9 cellular contexts compared by ENCODE assay signal in the genomic region with DNA sequence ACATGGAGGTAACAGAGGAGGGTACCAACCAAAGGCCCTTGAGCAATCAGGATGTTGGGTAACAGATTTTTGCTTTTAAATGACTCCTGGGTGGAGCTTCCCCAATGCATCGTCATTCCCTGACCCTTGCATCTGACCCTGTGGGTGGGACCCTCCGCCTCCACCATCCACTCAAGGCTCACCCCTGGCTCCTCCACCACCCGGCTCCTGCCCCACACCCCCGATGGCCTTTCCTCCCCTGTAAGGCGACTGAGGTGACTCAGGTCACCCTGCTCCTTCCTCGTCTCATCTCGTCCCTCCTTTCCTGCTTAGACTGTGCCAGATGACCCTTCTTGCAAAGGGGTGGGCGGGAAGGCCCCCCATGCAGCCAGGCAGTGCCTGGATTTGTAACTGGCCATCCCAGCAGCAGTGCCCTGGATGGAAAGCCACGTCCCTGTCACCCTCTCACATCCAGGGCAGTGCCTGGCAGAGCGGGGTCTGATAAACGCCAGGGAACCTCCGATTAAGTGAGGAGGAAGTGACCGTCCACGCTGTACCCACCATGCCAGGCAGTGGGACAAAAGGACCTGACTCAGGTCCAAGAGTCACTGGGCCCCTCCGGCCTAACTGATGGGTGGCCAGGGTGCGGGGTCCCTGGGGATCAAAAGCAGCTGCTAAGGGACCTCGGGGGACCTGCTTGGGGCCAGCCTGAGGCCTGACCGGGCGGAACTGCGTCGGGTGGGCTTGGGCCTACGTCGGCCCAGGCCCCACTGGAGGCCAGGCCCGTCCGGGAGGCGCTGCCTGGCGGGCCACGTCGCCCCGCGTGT. TPM values are rescaled to one million over a fixed set of nuclear protein-coding genes. Genes with fewer than 3 reads are reported as not detected.
DNase-seq lines count a peak whose midpoint lies in the region; ATAC-seq, FAIRE-seq and TF ChIP-seq lines count a peak whose summit lies in the region.
"Had no signal": no experiment of that assay in that cellular context is flagged by ENCODE, and none has a peak within 500 bp of the region (broad histone marks: within the 10 kb centered on the region; RNA-seq: fewer than 3 reads in every experiment).

No MANE protein-coding gene starts in this region.

- H3K4me3 Mint-ChIP-seq in activated CD8-positive, alpha-beta T cell treated with anti-CD3 and anti-CD28 coated beads for 36 hours: peak overlapping the region; percentile 33

- FAIRE-seq in small intestine (lab: Jason Lieb, UNC): no peak

- H3K27ac ChIP-seq in heart right ventricle: peak overlapping the region; percentile 74 to 99 (median 94)
- H3K27ac ChIP-seq in small intestine (ENCODE audit: low read depth in 1 of 2, low read length in 1 of 2): peak overlapping the region; percentile 84 to 88
- H3K27ac ChIP-seq: SK-N-MC had no signal

- H3K4me1 ChIP-seq in heart right ventricle (peaks cover 14 to 47% (median 36%) of the 10 kb centered on the region in 9 donors), small intestine (ENCODE audit: control insufficient read depth in 2 of 2, insufficient read depth in 1 of 2, low read depth in 1 of 2, low read length in 1 of 2) (peaks cover 6 to 7% of the 10 kb centered on the region in 2 donors)

- no peaks in the 10 kb centered on the region for H3K9me3 Mint-ChIP-seq in activated CD8-positive, alpha-beta T cell treated with anti-CD3 and anti-CD28 coated beads for 36 hours

- H3K36me3 Mint-ChIP-seq in activated CD8-positive, alpha-beta T cell treated with anti-CD3 and anti-CD28 coated beads for 36 hours (ENCODE audit: low read depth): no peaks in the 10 kb centered on the region

- intact Hi-C loops in activated CD8-positive, alpha-beta T cell treated with anti-CD3 and anti-CD28 coated beads for 36 hours (cut with micrococcal nuclease): loop anchor here (5.0 kb wide), 1 partner anchor 40 kb away; a partner anchor contains a TSS
- intact Hi-C loops in heart right ventricle (cut with DNase I): loop anchor here in 7 of 10 donors (2.0 to 5.0 kb wide), 5 partner anchors 37 to 455 kb away; a partner anchor contains a TSS

- H3K4me3 ChIP-seq in heart right ventricle: peak overlapping the region in 5 of 10 donors; percentile 25 to 39 (median 36)
- peak overlapping the region in 1 of 2 donors; percentile 75 for H3K4me3 ChIP-seq in small intestine (ENCODE audit: low read depth in 1 of 2, low read length in 2 of 2)
- H3K4me3 ChIP-seq: SK-N-MC had no signal

- H3K27ac Mint-ChIP-seq in activated CD8-positive, alpha-beta T cell treated with anti-CD3 and anti-CD28 coated beads for 36 hours: peak overlapping the region; percentile 73

- ATAC-seq in HG03442 (IDR thresholded peaks at IDR 0.05; ENCODE audit: unreplicated experiment) (peak; percentile 2), heart right ventricle (peak in 7 of 8 donors; percentile 22 to 78 (median 63)), GM18909 (IDR thresholded peaks at IDR 0.05; ENCODE audit: poor library complexity, unreplicated experiment) (no peak), HG02973 (IDR thresholded peaks at IDR 0.05; ENCODE audit: unreplicated experiment) (no peak)
- ATAC-seq in activated CD8-positive, alpha-beta T cell treated with anti-CD3 and anti-CD28 coated beads for 36 hours: no peak

- H3K27me3 Mint-ChIP-seq in activated CD8-positive, alpha-beta T cell treated with anti-CD3 and anti-CD28 coated beads for 36 hours: no peaks in the 10 kb centered on the region

- no peaks in the 10 kb centered on the region for H3K27me3 ChIP-seq in heart right ventricle
- H3K27me3 ChIP-seq in small intestine (ENCODE audit: control insufficient read depth in 2 of 2, insufficient read depth in 2 of 2, low read length in 2 of 2): no peaks in the 10 kb centered on the region

- WGBS in heart right ventricle, 2 donors: 61 to 63% methylated on average over 31 of the region's 31 CpGs
- 60 to 69% (median 65%) methylated on average over 24 to 31 of the region's 31 CpGs for WGBS in small intestine, 3 donors

- peaks cover 15% of the 10 kb centered on the region for H3K4me1 Mint-ChIP-seq in activated CD8-positive, alpha-beta T cell treated with anti-CD3 and anti-CD28 coated beads for 36 hours (ENCODE audit: low read depth)

- TF ChIP-seq CTCF in activated CD8-positive, alpha-beta T cell treated with anti-CD3 and anti-CD28 coated beads for 36 hours (IDR thresholded peaks at IDR 0.05): no peak
- TF ChIP-seq CTCF in heart right ventricle (IDR thresholded peaks at IDR 0.05): no peak

- POLR2A ChIA-PET in activated CD8-positive, alpha-beta T cell treated with anti-CD3 and anti-CD28 coated beads for 36 hours (lab: Charles Lee): interaction anchor here (0.9 to 1.6 kb wide), 3 partner anchors 15 to 41 kb away, joined by 3 to 4 read pairs (median 3); a partner anchor contains a TSS

- no peak for DNase-seq in activated CD8-positive, alpha-beta T cell treated with anti-CD3 and anti-CD28 coated beads for 36 hours
- DNase-seq in heart right ventricle: peak; percentile 53 to 56
- no peak for DNase-seq in small intestine
- DNase-seq in NCI-H2171 treated with DMSO at 0.1 percent for 48 hours (lab: John Stamatoyannopoulos, UW): no peak
- no peak for DNase-seq in occipital lobe (lab: John Stamatoyannopoulos, UW)

- CTCF ChIA-PET in activated CD8-positive, alpha-beta T cell treated with anti-CD3 and anti-CD28 coated beads for 36 hours (lab: Charles Lee): interaction anchor here (1.8 kb wide), 1 partner anchor 41 kb away, joined by 4 read pairs; a partner anchor contains a TSS

- H3K9me3 ChIP-seq in heart right ventricle: no peaks in the 10 kb centered on the region
- no peaks in the 10 kb centered on the region for H3K9me3 ChIP-seq in small intestine (ENCODE audit: control insufficient read depth, low read depth)

- H3K36me3 ChIP-seq in heart right ventricle (peaks cover 0 to 24% (median 8%) of the 10 kb centered on the region in 9 donors), small intestine (ENCODE audit: control insufficient read depth in 2 of 2, insufficient read depth in 2 of 2, low read length in 2 of 2) (peaks cover 2 to 6% of the 10 kb centered on the region in 2 donors)

RNA-seq across cellular contexts. Expression of a gene that starts 0.6 kb away (rescaled TPM):
- total RNA-seq in activated CD8-positive, alpha-beta T cell treated with anti-CD3 and anti-CD28 coated beads for 36 hours: 10 to 100 TPM; 15.4 to 17.1 TPM
- total RNA-seq in heart right ventricle (10 to 100 TPM; 23.1 to 35.9 (median 29.9) TPM), occipital lobe (7.5 TPM)
- polyA plus RNA-seq in heart right ventricle (10 to 100 TPM; 16.7 to 46.7 TPM), small intestine (10 to 100 TPM; 16.5 to 29.7 (median 22.9) TPM)

RNA-seq across cellular contexts. Expression of a gene that starts 40.9 kb away (rescaled TPM):
- total RNA-seq in activated CD8-positive, alpha-beta T cell treated with anti-CD3 and anti-CD28 coated beads for 36 hours: 100 to 1,000 TPM; 108 to 109 TPM
- total RNA-seq in heart right ventricle (10 to 100 TPM; 25.3 to 33.9 (median 27.0) TPM), occipital lobe (33.2 TPM)
- polyA plus RNA-seq in heart right ventricle (10 to 100 TPM; 17.1 to 57.6 TPM), small intestine (10 to 100 TPM; 17.3 to 39.8 (median 29.9) TPM)

Comparison
In these comparisons a context has a peak if more than half of its experiments do, and no peak if none do; other contexts are left out.
1. ATAC-seq: peak in HG03442 (single experiment) and heart right ventricle (7 of 8); none in activated CD8-positive, alpha-beta T cell treated with anti-CD3 and anti-CD28 coated beads for 36 hours (single experiment), GM18909 (single experiment) and HG02973 (single experiment).
2. DNase-seq: peak in heart right ventricle (2 of 2); none in activated CD8-positive, alpha-beta T cell treated with anti-CD3 and anti-CD28 coated beads for 36 hours (single experiment), small intestine (single experiment), NCI-H2171 treated with DMSO at 0.1 percent for 48 hours (single experiment) and occipital lobe (single experiment).